ENCODE assay signal across 18 cellular contexts in genomic region chr10:88911851-88912250, GRCh38. TPM values are rescaled to one million over a fixed set of nuclear protein-coding genes. Genes with fewer than 3 reads are reported as not detected.
DNase-seq lines count a peak whose midpoint lies in the region; ATAC-seq and TF ChIP-seq lines count a peak whose summit lies in the region.
"Had no signal": no experiment of that assay in that cellular context is flagged by ENCODE, and none has a peak within 500 bp of the region (broad histone marks: within the 10 kb centered on the region; RNA-seq: fewer than 3 reads in every experiment).

No MANE protein-coding gene starts in this region.

- TF ChIP-seq CTCF in left ventricle myocardium inferior (IDR thresholded peaks at IDR 0.05; ENCODE audit: borderline replicate concordance) = no peak

- H3K27ac ChIP-seq in left ventricle myocardium inferior (replicated peaks) = peak overlapping the region; percentile 58

- no peaks in the 10 kb centered on the region for H3K9me3 ChIP-seq in left ventricle myocardium inferior (replicated peaks)
- H3K9me3 ChIP-seq: BE2C, HAP-1 had no signal

- ATAC-seq in Right ventricle myocardium superior (ENCODE audit: poor library complexity) = no peak
- no peak for ATAC-seq in activated T-helper 17 cell treated with anti-CD3 and anti-CD28 coated beads, Interleukin-2, amount 50 U/mL, for 72 hours (replicated peaks)
- ATAC-seq: GM12878 had no signal

- intact Hi-C loops in left ventricle myocardium inferior (cut with micrococcal nuclease) = no loop called here
- intact Hi-C loops in Right ventricle myocardium superior (cut with DNase I) = no loop called here
- intact Hi-C loops in posterior vena cava (cut with DNase I) = no loop called here

- no peaks in the 10 kb centered on the region for H3K4me1 Mint-ChIP-seq in activated T-helper 17 cell treated with anti-CD3 and anti-CD28 coated beads, Interleukin-2, amount 50 U/mL, for 72 hours

- H3K27ac Mint-ChIP-seq in activated T-helper 17 cell treated with anti-CD3 and anti-CD28 coated beads, Interleukin-2, amount 50 U/mL, for 72 hours = peak overlapping the region; percentile 24

- no peaks in the 10 kb centered on the region for H3K27me3 ChIP-seq in left ventricle myocardium inferior (ENCODE audit: low read depth)
- H3K27me3 ChIP-seq: BE2C had no signal

- no peak for DNase-seq in left ventricle myocardium inferior
- DNase-seq in Right ventricle myocardium superior = no peak
- peak; percentile 54 for DNase-seq in myocyte (ENCODE audit: low read depth)
- DNase-seq in retina = no peak
- no peak for DNase-seq in posterior vena cava (ENCODE audit: low spot score)
- DNase-seq: ACHN; BE2C; CD4-positive, CD25-positive, alpha-beta regulatory T cell; CD8-positive, alpha-beta memory T cell; COR-L47; DMS53; DND-41; EL; GOT3 had no signal

- H3K4me1 ChIP-seq in left ventricle myocardium inferior = peaks cover 5% of the 10 kb centered on the region

- peaks cover 5% of the 10 kb centered on the region for H3K36me3 ChIP-seq in left ventricle myocardium inferior
- H3K36me3 ChIP-seq: BE2C, HAP-1 had no signal

- H3K9me3 Mint-ChIP-seq in activated T-helper 17 cell treated with anti-CD3 and anti-CD28 coated beads, Interleukin-2, amount 50 U/mL, for 72 hours = no peaks in the 10 kb centered on the region
- H3K9me3 Mint-ChIP-seq: CD4-positive, CD25-positive, alpha-beta regulatory T cell; CD8-positive, alpha-beta memory T cell had no signal

- H3K36me3 Mint-ChIP-seq in activated T-helper 17 cell treated with anti-CD3 and anti-CD28 coated beads, Interleukin-2, amount 50 U/mL, for 72 hours (ENCODE audit: low read depth) = peaks cover 92% of the 10 kb centered on the region

- H3K4me3 ChIP-seq in left ventricle myocardium inferior = no peak overlapping the region
- H3K4me3 ChIP-seq: GM12878, HAP-1 had no signal

- no peaks in the 10 kb centered on the region for H3K27me3 Mint-ChIP-seq in activated T-helper 17 cell treated with anti-CD3 and anti-CD28 coated beads, Interleukin-2, amount 50 U/mL, for 72 hours
- H3K27me3 Mint-ChIP-seq: CD4-positive, CD25-positive, alpha-beta regulatory T cell; CD8-positive, alpha-beta memory T cell had no signal

- no peak overlapping the region for H3K4me3 Mint-ChIP-seq in activated T-helper 17 cell treated with anti-CD3 and anti-CD28 coated beads, Interleukin-2, amount 50 U/mL, for 72 hours
- H3K4me3 Mint-ChIP-seq: CD4-positive, CD25-positive, alpha-beta regulatory T cell; CD8-positive, alpha-beta memory T cell had no signal

RNA-seq across cellular contexts. Expression of gene STAMBPL1, which starts 31.8 kb away (rescaled TPM):
- total RNA-seq in left ventricle myocardium inferior = 2.5 TPM
- 2.0 TPM for total RNA-seq in Right ventricle myocardium superior
- 10 to 100 TPM; 27.6 to 72.5 TPM for total RNA-seq in activated T-helper 17 cell treated with anti-CD3 and anti-CD28 coated beads, Interleukin-2, amount 50 U/mL, for 72 hours
- total RNA-seq in myocyte = 10.0 and 11.3 TPM in 2 replicates
- polyA plus RNA-seq in myocyte (2012) = 2.6 TPM
- 1 to 10 TPM; 4.4 to 6.0 TPM for total RNA-seq in posterior vena cava
- total RNA-seq: G401 had no signal

RNA-seq across cellular contexts. Expression of gene ACTA2, which starts 40.7 kb away (rescaled TPM):
- 89.4 TPM for total RNA-seq in left ventricle myocardium inferior
- 74.5 TPM for total RNA-seq in Right ventricle myocardium superior
- 10 to 100 TPM; 14.6 to 29.6 TPM for total RNA-seq in activated T-helper 17 cell treated with anti-CD3 and anti-CD28 coated beads, Interleukin-2, amount 50 U/mL, for 72 hours
- 1,010 and 1,436 TPM in 2 replicates for total RNA-seq in myocyte
- 2,635 TPM for polyA plus RNA-seq in myocyte (2012)
- total RNA-seq in posterior vena cava = 1,000 to 10,000 TPM; 4,350 to 6,560 TPM

Comparison
In these comparisons a context has a peak if more than half of its experiments do, and no peak if none do; other contexts are left out.
1. RNA of gene ACTA2, which starts 40.7 kb away (total RNA-seq): 4,350 to 6,560 TPM in posterior vena cava and 1,010 to 1,436 TPM in myocyte; 89.4 TPM in left ventricle myocardium inferior (single experiment), 74.5 TPM in Right ventricle myocardium superior (single experiment) and 14.6 to 29.6 TPM in activated T-helper 17 cell treated with anti-CD3 and anti-CD28 coated beads, Interleukin-2, amount 50 U/mL, for 72 hours; every median in the first group is over 10 times any median in the second.